10 cellular contexts compared by ENCODE assay signal in the genomic region with DNA sequence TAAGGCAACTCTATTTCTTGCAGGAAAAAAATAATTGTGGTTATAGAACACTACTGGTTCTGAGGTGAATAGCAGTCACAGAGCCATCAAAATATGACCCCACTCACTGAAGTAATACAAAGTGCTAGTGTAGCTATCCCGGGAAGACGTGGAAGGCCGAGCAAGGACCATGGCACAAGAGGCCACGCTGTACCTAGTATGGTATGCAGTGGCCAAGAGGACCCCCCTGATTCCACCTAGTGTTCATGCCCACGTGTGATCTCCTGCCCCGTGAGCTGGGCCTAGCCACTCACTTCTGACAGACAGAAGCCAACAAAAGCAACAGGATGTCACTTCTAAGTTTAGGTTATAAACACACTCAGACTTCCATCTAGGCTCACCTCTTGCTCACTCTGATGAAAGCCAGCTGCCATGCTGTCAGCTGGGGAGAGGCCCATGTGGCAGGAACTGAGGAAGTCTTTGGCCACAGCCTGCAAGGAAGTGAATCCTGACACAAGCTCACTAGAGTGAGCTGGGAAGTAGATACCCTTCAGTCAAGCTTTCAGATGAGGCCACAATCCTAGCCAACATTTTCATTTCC. TPM values are rescaled to one million over a fixed set of nuclear protein-coding genes. Genes with fewer than 3 reads are reported as not detected.
DNase-seq lines count a peak whose midpoint lies in the region; ATAC-seq and TF ChIP-seq lines count a peak whose summit lies in the region.
"Had no signal": no experiment of that assay in that cellular context is flagged by ENCODE, and none has a peak within 500 bp of the region (broad histone marks: within the 10 kb centered on the region; RNA-seq: fewer than 3 reads in every experiment).

No MANE protein-coding gene starts in this region.

- no peaks in the 10 kb centered on the region for H3K27me3 Mint-ChIP-seq in activated CD4-positive, alpha-beta T cell treated with anti-CD3 and anti-CD28 coated beads for 36 hours
- no peaks in the 10 kb centered on the region for H3K27me3 Mint-ChIP-seq in activated CD4-positive, alpha-beta memory T cell treated with anti-CD3 and anti-CD28 coated beads for 36 hours
- peaks cover 3% of the 10 kb centered on the region for H3K27me3 Mint-ChIP-seq in GM23338 (ENCODE audit: insufficient read depth, low read depth, poor library complexity)

- POLR2A ChIA-PET in activated CD4-positive, alpha-beta T cell treated with anti-CD3 and anti-CD28 coated beads for 36 hours (lab: Charles Lee), result no interaction called here
- POLR2A ChIA-PET in activated CD4-positive, alpha-beta memory T cell treated with anti-CD3 and anti-CD28 coated beads for 36 hours (lab: Charles Lee), result no interaction called here

- H3K9me2 ChIP-seq in GM23338 (ENCODE audit: insufficient read depth), result no peaks in the 10 kb centered on the region

- no peak for DNase-seq in activated CD4-positive, alpha-beta T cell treated with anti-CD3 and anti-CD28 coated beads for 36 hours
- DNase-seq in activated CD4-positive, alpha-beta T cell treated with anti-CD3 and anti-CD28 coated beads, Interleukin-2, amount 50 U/mL, for 4 hours, result no peak
- DNase-seq in HCEC 1CT, result peak; percentile 53
- DNase-seq in activated CD4-positive, alpha-beta memory T cell treated with anti-CD3 and anti-CD28 coated beads for 36 hours, result peak; percentile 24
- DNase-seq in mesenteric fat pad (ENCODE audit: low spot score), result peak; percentile 51
- DNase-seq in GM23338 (ENCODE audit: low spot score), result no peak
- DNase-seq: pancreas, Peyer's patch had no signal

- peaks cover 4% of the 10 kb centered on the region; the same call in 1 of the 2 replicates for H3F3A ChIP-seq in GM23338 (replicated peaks; ENCODE audit: low read depth)

- no peak overlapping the region for H3K4me3 ChIP-seq in GM23338
- H3K4me3 ChIP-seq: pancreas, Peyer's patch had no signal

- intact Hi-C loops in activated CD4-positive, alpha-beta T cell treated with anti-CD3 and anti-CD28 coated beads for 36 hours (cut with DNase I, micrococcal nuclease), result no loop called here
- intact Hi-C loops in activated CD4-positive, alpha-beta memory T cell treated with anti-CD3 and anti-CD28 coated beads for 36 hours (cut with micrococcal nuclease), result loop anchor here (5.0 kb wide), 1 partner anchor 37 kb away; a partner anchor contains a TSS

- H3K36me3 ChIP-seq in GM23338 (ENCODE audit: insufficient read depth), result peaks cover 59% of the 10 kb centered on the region

- no peaks in the 10 kb centered on the region for H3K27me3 ChIP-seq in GM23338 (ENCODE audit: insufficient read depth)
- H3K27me3 ChIP-seq: pancreas, Peyer's patch had no signal

- H3K79me2 ChIP-seq in GM23338 (replicated peaks; ENCODE audit: insufficient read depth), result no peaks in the 10 kb centered on the region

- peaks cover 39% of the 10 kb centered on the region for H3K4me1 Mint-ChIP-seq in activated CD4-positive, alpha-beta T cell treated with anti-CD3 and anti-CD28 coated beads for 36 hours
- peaks cover 31% of the 10 kb centered on the region for H3K4me1 Mint-ChIP-seq in activated CD4-positive, alpha-beta memory T cell treated with anti-CD3 and anti-CD28 coated beads for 36 hours (ENCODE audit: low read depth)
- no peaks in the 10 kb centered on the region for H3K4me1 Mint-ChIP-seq in GM23338

- no peak overlapping the region for H2AFZ ChIP-seq in GM23338

- TF ChIP-seq CTCF in GM23338 (conservative IDR thresholded peaks at IDR 0.05; ENCODE audit: low read depth in 2 of 2), result no peak

- H3K36me3 Mint-ChIP-seq in activated CD4-positive, alpha-beta T cell treated with anti-CD3 and anti-CD28 coated beads for 36 hours (ENCODE audit: low read depth), result peaks cover 65% of the 10 kb centered on the region
- H3K36me3 Mint-ChIP-seq in activated CD4-positive, alpha-beta memory T cell treated with anti-CD3 and anti-CD28 coated beads for 36 hours, result peaks cover 61% of the 10 kb centered on the region
- H3K36me3 Mint-ChIP-seq in GM23338 (ENCODE audit: low read depth), result peaks cover 92% of the 10 kb centered on the region

- H3K4me1 ChIP-seq in GM23338 (ENCODE audit: insufficient read depth), result no peaks in the 10 kb centered on the region
- H3K4me1 ChIP-seq: pancreas had no signal

- ATAC-seq in activated CD4-positive, alpha-beta T cell treated with anti-CD3 and anti-CD28 coated beads for 36 hours, result no peak
- ATAC-seq in HG02588 (IDR thresholded peaks at IDR 0.05; ENCODE audit: unreplicated experiment) (no peak), GM23338 (no peak), SK-N-SH treated with all-trans-retinoic acid at 6 μM for 48 hours (no peak; the same call in 2 of the 3 replicates)

- no peak overlapping the region for H3K27ac ChIP-seq in GM23338 (ENCODE audit: low read depth)
- H3K27ac ChIP-seq: pancreas, Peyer's patch had no signal

- CTCF ChIA-PET in activated CD4-positive, alpha-beta T cell treated with anti-CD3 and anti-CD28 coated beads for 36 hours (lab: Charles Lee), result interaction anchor here (0.6 to 1.6 kb wide), 2 partner anchors 35 to 76 kb away, joined by 4 read pairs; a partner anchor contains a TSS
- CTCF ChIA-PET in activated CD4-positive, alpha-beta memory T cell treated with anti-CD3 and anti-CD28 coated beads for 36 hours (lab: Charles Lee), result interaction anchor here (1.0 to 2.2 kb wide), 4 partner anchors 18 to 278 kb away, joined by 3 to 5 read pairs (median 4); no protein-coding TSS in a partner anchor

- peak overlapping the region; percentile 70 for H3K27ac Mint-ChIP-seq in activated CD4-positive, alpha-beta T cell treated with anti-CD3 and anti-CD28 coated beads for 36 hours
- H3K27ac Mint-ChIP-seq in activated CD4-positive, alpha-beta memory T cell treated with anti-CD3 and anti-CD28 coated beads for 36 hours, result peak overlapping the region; percentile 57
- H3K27ac Mint-ChIP-seq in GM23338, result no peak overlapping the region

- H3K9me3 Mint-ChIP-seq in activated CD4-positive, alpha-beta T cell treated with anti-CD3 and anti-CD28 coated beads for 36 hours (ENCODE audit: low read depth), result no peaks in the 10 kb centered on the region
- no peaks in the 10 kb centered on the region for H3K9me3 Mint-ChIP-seq in activated CD4-positive, alpha-beta memory T cell treated with anti-CD3 and anti-CD28 coated beads for 36 hours
- H3K9me3 Mint-ChIP-seq in GM23338, result no peaks in the 10 kb centered on the region; the same call in 2 of the 3 replicates

- H3K4me3 Mint-ChIP-seq in activated CD4-positive, alpha-beta T cell treated with anti-CD3 and anti-CD28 coated beads for 36 hours, result no peak overlapping the region
- H3K4me3 Mint-ChIP-seq in activated CD4-positive, alpha-beta memory T cell treated with anti-CD3 and anti-CD28 coated beads for 36 hours, result no peak overlapping the region
- no peak overlapping the region for H3K4me3 Mint-ChIP-seq in GM23338

- H4K20me1 ChIP-seq in GM23338 (replicated peaks; ENCODE audit: insufficient read depth), result peaks cover 7% of the 10 kb centered on the region

- H3K4me2 ChIP-seq in GM23338, result no peak overlapping the region

TF ChIP-seq in GM23338, 12 proteins besides CTCF, POLR2A, EP300 and RAD21 (continues in another document):
- TF ChIP-seq NANOG (IDR thresholded peaks at IDR 0.05; ENCODE audit: borderline replicate concordance), result no peak

TF ChIP-seq in SK-N-SH treated with all-trans-retinoic acid at 6 μM for 48 hours, 23 proteins besides CTCF, POLR2A, EP300 and RAD21 (continues in another document):
- TF ChIP-seq ZC3H10 (CRISPR knock-in tag; IDR thresholded peaks at IDR 0.05) (no peak), ISL1 (CRISPR knock-in tag; IDR thresholded peaks at IDR 0.05) (no peak)
- TF ChIP-seq, protein P1, sequence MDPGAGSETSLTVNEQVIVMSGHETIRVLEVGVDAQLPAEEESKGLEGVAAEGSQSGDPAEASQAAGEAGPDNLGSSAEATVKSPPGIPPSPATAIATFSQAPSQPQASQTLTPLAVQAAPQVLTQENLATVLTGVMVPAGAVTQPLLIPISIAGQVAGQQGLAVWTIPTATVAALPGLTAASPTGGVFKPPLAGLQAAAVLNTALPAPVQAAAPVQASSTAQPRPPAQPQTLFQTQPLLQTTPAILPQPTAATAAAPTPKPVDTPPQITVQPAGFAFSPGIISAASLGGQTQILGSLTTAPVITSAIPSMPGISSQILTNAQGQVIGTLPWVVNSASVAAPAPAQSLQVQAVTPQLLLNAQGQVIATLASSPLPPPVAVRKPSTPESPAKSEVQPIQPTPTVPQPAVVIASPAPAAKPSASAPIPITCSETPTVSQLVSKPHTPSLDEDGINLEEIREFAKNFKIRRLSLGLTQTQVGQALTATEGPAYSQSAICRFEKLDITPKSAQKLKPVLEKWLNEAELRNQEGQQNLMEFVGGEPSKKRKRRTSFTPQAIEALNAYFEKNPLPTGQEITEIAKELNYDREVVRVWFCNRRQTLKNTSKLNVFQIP (CRISPR knock-in tag; IDR thresholded peaks at IDR 0.05; ENCODE audit: borderline replicate concordance, low read depth), result no peak
- TF ChIP-seq, protein P2, sequence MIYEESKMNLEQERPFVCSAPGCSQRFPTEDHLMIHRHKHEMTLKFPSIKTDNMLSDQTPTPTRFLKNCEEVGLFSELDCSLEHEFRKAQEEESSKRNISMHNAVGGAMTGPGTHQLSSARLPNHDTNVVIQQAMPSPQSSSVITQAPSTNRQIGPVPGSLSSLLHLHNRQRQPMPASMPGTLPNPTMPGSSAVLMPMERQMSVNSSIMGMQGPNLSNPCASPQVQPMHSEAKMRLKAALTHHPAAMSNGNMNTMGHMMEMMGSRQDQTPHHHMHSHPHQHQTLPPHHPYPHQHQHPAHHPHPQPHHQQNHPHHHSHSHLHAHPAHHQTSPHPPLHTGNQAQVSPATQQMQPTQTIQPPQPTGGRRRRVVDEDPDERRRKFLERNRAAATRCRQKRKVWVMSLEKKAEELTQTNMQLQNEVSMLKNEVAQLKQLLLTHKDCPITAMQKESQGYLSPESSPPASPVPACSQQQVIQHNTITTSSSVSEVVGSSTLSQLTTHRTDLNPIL (CRISPR knock-in tag; IDR thresholded peaks at IDR 0.05; ENCODE audit: low read depth), result no peak

RNA-seq across cellular contexts. Expression of a gene that starts 21.7 kb away (rescaled TPM):
- 10 to 100 TPM; 14.1 to 21.3 TPM for total RNA-seq in activated CD4-positive, alpha-beta T cell treated with anti-CD3 and anti-CD28 coated beads for 36 hours
- 10 to 100 TPM; 22.7 to 22.8 TPM for total RNA-seq in activated CD4-positive, alpha-beta memory T cell treated with anti-CD3 and anti-CD28 coated beads for 36 hours
- total RNA-seq in mesenteric fat pad, result 81.3 TPM
- 216 and 237 TPM in 2 replicates for total RNA-seq in GM23338 (2014; rRNA removed; shearing (Covaris generic))
- 49.3 and 55.0 TPM in 2 replicates for polyA plus RNA-seq in GM23338 (2016; fragmentation: Nextera tagmentation; extraction: Ambion mirVana)

RNA-seq across cellular contexts. Expression of a gene that starts 35.2 kb away (rescaled TPM):
- 100 to 1,000 TPM in 1 of 2 experiments, 10 to 100 TPM in 1; 71.1 to 106 TPM for total RNA-seq in activated CD4-positive, alpha-beta T cell treated with anti-CD3 and anti-CD28 coated beads for 36 hours
- total RNA-seq in activated CD4-positive, alpha-beta memory T cell treated with anti-CD3 and anti-CD28 coated beads for 36 hours, result 100 to 1,000 TPM; 117 to 126 TPM
- total RNA-seq in mesenteric fat pad, result 89.8 TPM
- total RNA-seq in GM23338 (2014; rRNA removed; shearing (Covaris generic)), result 123 and 167 TPM in 2 replicates
- polyA plus RNA-seq in GM23338 (2016; fragmentation: Nextera tagmentation; extraction: Ambion mirVana), result 39.2 and 44.4 TPM in 2 replicates

RNA-seq across cellular contexts. Expression of a gene that starts 35.9 kb away (rescaled TPM):
- 10 to 100 TPM; 16.9 to 20.6 TPM for total RNA-seq in activated CD4-positive, alpha-beta T cell treated with anti-CD3 and anti-CD28 coated beads for 36 hours
- total RNA-seq in activated CD4-positive, alpha-beta memory T cell treated with anti-CD3 and anti-CD28 coated beads for 36 hours, result 10 to 100 TPM; 14.4 to 14.8 TPM
- total RNA-seq in mesenteric fat pad, result 11.1 TPM
- 31.8 and 33.0 TPM in 2 replicates for total RNA-seq in GM23338 (2014; rRNA removed; shearing (Covaris generic))
- 28.1 and 34.0 TPM in 2 replicates for polyA plus RNA-seq in GM23338 (2016; fragmentation: Nextera tagmentation; extraction: Ambion mirVana)

Comparison
In these comparisons a context has a peak if more than half of its experiments do, and no peak if none do; other contexts are left out.
1. DNase-seq: peak in HCEC 1CT (single experiment), activated CD4-positive, alpha-beta memory T cell treated with anti-CD3 and anti-CD28 coated beads for 36 hours (single experiment) and mesenteric fat pad (single experiment); none in activated CD4-positive, alpha-beta T cell treated with anti-CD3 and anti-CD28 coated beads for 36 hours (single experiment), activated CD4-positive, alpha-beta T cell treated with anti-CD3 and anti-CD28 coated beads, Interleukin-2, amount 50 U/mL, for 4 hours (0 of 2) and GM23338 (single experiment).